In the genomic region with DNA sequence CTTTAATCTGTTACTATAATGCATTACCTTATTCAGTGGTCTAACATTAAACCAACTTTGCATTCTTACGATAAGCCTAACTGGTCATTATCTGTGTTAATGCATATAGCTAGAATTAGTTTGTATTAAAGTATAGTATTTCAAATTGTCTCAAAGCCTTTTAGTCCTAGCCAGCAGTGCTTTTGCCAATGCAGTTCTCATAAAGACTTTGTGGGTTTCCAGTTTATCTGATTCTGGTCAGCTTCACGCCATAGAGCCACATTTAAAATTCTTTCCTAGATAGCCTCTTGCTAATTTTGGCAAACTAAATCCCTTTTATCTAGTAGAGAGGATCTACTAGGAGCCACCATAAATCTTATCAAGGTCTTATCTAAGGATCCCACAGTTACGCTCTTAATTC, we compare ENCODE assay signal across 9 cellular contexts.
"Had no signal": no experiment of that assay in that cellular context is flagged by ENCODE, and none has a peak within 500 bp of the region (broad histone marks: within the 10 kb centered on the region; RNA-seq: fewer than 3 reads in every experiment).

No MANE protein-coding gene starts in this region.

- H3K4me3 ChIP-seq: GM23248, HAP-1 had no signal

- H3K4me1 ChIP-seq: HAP-1 had no signal

- H2AFZ ChIP-seq: GM23248 had no signal

- FAIRE-seq: HepG2 had no signal

- H3K27ac ChIP-seq: GM23248, HL-60 had no signal

- H3K4me3 Mint-ChIP-seq: HFFc6, IgD-negative memory B cell had no signal

- H3K27ac Mint-ChIP-seq: HFFc6, IgD-negative memory B cell had no signal

- H3K4me1 Mint-ChIP-seq: IgD-negative memory B cell had no signal

- DNase-seq: GM23248, GOT3, H7, HFFc6, KG1 had no signal

- ATAC-seq: HepG2 had no signal

- H3K9ac ChIP-seq: GM23248 had no signal

- H3K36me3 ChIP-seq: HAP-1 had no signal
